ENCODE assay signal across 8 cellular contexts in the genomic region with DNA sequence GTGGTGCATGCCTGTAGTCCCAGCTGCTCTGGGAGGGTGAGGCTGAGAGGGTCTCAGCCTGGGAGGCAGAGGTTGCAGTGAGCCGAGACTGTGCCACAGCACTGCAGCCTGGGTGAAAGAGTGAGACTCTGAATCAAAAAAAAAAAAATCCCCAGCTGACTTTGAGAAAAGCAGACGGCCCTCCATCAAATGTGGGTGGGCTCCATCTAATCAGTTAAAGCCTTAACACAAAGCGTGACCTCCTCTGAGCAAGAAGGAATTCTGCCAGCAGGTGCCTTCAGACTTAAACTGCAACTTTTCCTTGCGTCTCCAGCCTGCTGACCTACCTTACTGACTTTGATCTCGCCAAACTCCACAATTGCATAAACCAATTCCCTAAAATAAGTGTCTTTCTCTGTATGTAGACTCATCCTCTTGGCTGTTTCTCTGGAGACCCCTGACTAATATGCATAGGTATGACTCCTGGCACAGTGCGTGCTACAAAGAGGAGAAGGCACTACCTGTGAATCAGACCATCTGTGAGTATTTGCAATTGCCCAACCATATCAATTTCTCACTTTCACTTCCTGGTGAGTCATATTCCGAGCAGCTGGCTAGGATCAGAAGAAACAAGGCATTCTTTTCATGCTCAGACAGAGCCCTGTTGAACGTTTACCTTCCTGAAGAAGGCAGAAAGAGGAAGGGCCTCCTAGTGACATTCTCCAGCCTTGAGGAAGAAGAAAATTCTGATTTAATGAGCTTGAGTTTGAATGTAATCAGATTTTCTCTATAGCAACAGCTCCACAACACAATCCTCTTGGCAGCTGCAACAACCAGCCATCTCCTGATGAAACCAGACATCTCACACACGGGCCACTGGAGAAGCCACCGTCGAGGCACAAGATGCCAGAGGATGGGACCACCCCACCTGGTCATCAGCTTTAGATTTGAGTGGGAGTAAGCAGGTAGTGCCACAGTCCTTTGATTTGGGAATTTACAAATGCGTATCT. TPM values are rescaled to one million over a fixed set of nuclear protein-coding genes. Genes with fewer than 3 reads are reported as not detected.
A peak's percentile ranks its signal among the peaks of the same experiment; 100 is the strongest.
DNase-seq lines count a peak whose midpoint lies in the region; ATAC-seq and TF ChIP-seq lines count a peak whose summit lies in the region.

No MANE protein-coding gene starts in this region.

- peaks cover 34% of the 10 kb centered on the region for H3K4me1 Mint-ChIP-seq in CD14-positive monocyte
- H3K4me1 Mint-ChIP-seq in activated T-cell treated with anti-CD3 and anti-CD28 coated beads, Interleukin-2, amount 50 U/mL, for 72 hours (ENCODE audit: low read depth), result peaks cover 45% of the 10 kb centered on the region

- WGBS in heart left ventricle, 4 donors, result 48 to 55% (median 51%) methylated on average over 12 of the region's 12 CpGs

- TF ChIP-seq CTCF in CD14-positive monocyte (IDR thresholded peaks at IDR 0.05), result no peak
- no peak for TF ChIP-seq CTCF in heart left ventricle (IDR thresholded peaks at IDR 0.05)

- peak overlapping the region in 6 of 12 donors; percentile 15 to 53 (median 38) for H3K27ac ChIP-seq in heart left ventricle
- peak overlapping the region in 15 of 21 experiments; percentile 9 to 77 (median 53) for H3K27ac ChIP-seq in skin epidermis

- peak overlapping the region; percentile 69 to 95 (median 92) for H3K27ac Mint-ChIP-seq in CD14-positive monocyte
- H3K27ac Mint-ChIP-seq in activated T-cell treated with anti-CD3 and anti-CD28 coated beads, Interleukin-2, amount 50 U/mL, for 72 hours, result peak overlapping the region; percentile 66

- peak; percentile 94 for ATAC-seq in GM19035 (IDR thresholded peaks at IDR 0.05; ENCODE audit: unreplicated experiment)
- ATAC-seq in HG03139 (IDR thresholded peaks at IDR 0.05; ENCODE audit: unreplicated experiment), result peak; percentile 85
- ATAC-seq in activated T-cell treated with anti-CD3 and anti-CD28 coated beads, Interleukin-2, amount 50 U/mL, for 72 hours (replicated peaks in 1 of 2), result peak; percentile 83 to 84
- ATAC-seq in heart left ventricle, result peak in 3 of 4 donors; percentile 53 to 77 (median 75)

- peaks cover 0 to 2% (median 0%) of the 10 kb centered on the region in 7 donors for H3K9me3 Mint-ChIP-seq in CD14-positive monocyte
- peaks cover 0 to 2% of the 10 kb centered on the region in 2 donors for H3K9me3 Mint-ChIP-seq in activated T-cell treated with anti-CD3 and anti-CD28 coated beads, Interleukin-2, amount 50 U/mL, for 72 hours

- peaks cover 3 to 38% (median 26%) of the 10 kb centered on the region in 12 donors for H3K4me1 ChIP-seq in heart left ventricle

- H3K27me3 ChIP-seq in heart left ventricle, result no peaks in the 10 kb centered on the region

- no peak overlapping the region for H3K4me3 ChIP-seq in heart left ventricle
- H3K4me3 ChIP-seq in skin epidermis, result no peak overlapping the region

- peak; percentile 77 for DNase-seq in CD14-positive monocyte (ENCODE audit: low spot score)
- DNase-seq in NCI-H460 (ENCODE audit: extremely low read depth, low read depth), result peak; percentile 86
- DNase-seq in activated T-cell treated with anti-CD3 and anti-CD28 coated beads, Interleukin-2, amount 50 U/mL, for 72 hours, result peak; percentile 71 to 75
- DNase-seq in heart left ventricle, result no peak
- no peak for DNase-seq in C1 segment of cervical spinal cord (lab: John Stamatoyannopoulos, UW)

- H3K27me3 Mint-ChIP-seq in CD14-positive monocyte (ENCODE audit: low read depth in 3 of 3), result peaks cover 0 to 2% (median 2%) of the 10 kb centered on the region in 3 donors
- no peaks in the 10 kb centered on the region for H3K27me3 Mint-ChIP-seq in activated T-cell treated with anti-CD3 and anti-CD28 coated beads, Interleukin-2, amount 50 U/mL, for 72 hours (ENCODE audit: low read depth)

- H3K4me3 Mint-ChIP-seq in CD14-positive monocyte, result peak overlapping the region in 1 of 2 donors; percentile 13
- peak overlapping the region; percentile 61 to 71 for H3K4me3 Mint-ChIP-seq in activated T-cell treated with anti-CD3 and anti-CD28 coated beads, Interleukin-2, amount 50 U/mL, for 72 hours

- peaks cover 0 to 3% of the 10 kb centered on the region in 2 donors for H3K36me3 Mint-ChIP-seq in CD14-positive monocyte
- H3K36me3 Mint-ChIP-seq in activated T-cell treated with anti-CD3 and anti-CD28 coated beads, Interleukin-2, amount 50 U/mL, for 72 hours (ENCODE audit: insufficient read depth in 2 of 2), result peaks cover 0 to 1% of the 10 kb centered on the region in 2 donors

- intact Hi-C loops in CD14-positive monocyte (cut with micrococcal nuclease), result no loop called here
- intact Hi-C loops in heart left ventricle (cut with DNase I), result no loop called here

- no peaks in the 10 kb centered on the region for H3K36me3 ChIP-seq in heart left ventricle

- TF ChIP-seq POLR2A in heart left ventricle (IDR thresholded peaks at IDR 0.05), result no peak

- peaks cover 0 to 10% (median 0%) of the 10 kb centered on the region in 12 donors for H3K9me3 ChIP-seq in heart left ventricle

RNA-seq across cellular contexts. Expression of gene CLMN, which starts 54.3 kb away (rescaled TPM):
- polyA plus RNA-seq in CD14-positive monocyte, result 10 to 100 TPM; 23.2 to 33.7 TPM
- total RNA-seq in NCI-H460 (2014; rRNA removed; shearing (Covaris generic)), result 6.8 and 9.0 TPM in 2 replicates
- 1.6 TPM in 2 replicates for polyA plus RNA-seq in NCI-H460 (2014; cell fraction: nucleus; rRNA removed)
- total RNA-seq in activated T-cell treated with anti-CD3 and anti-CD28 coated beads, Interleukin-2, amount 50 U/mL, for 72 hours, result 1 to 10 TPM; 2.5 to 3.0 TPM
- total RNA-seq in heart left ventricle, result 10 to 100 TPM in 1 of 9 donors, 1 to 10 TPM in 8; 4.6 to 10.2 (median 6.8) TPM
- polyA plus RNA-seq in heart left ventricle, result 1 to 10 TPM; 3.1 to 4.3 TPM

Comparison
In these comparisons a context has a peak if more than half of its experiments do, and no peak if none do; other contexts are left out.
1. DNase-seq: peak in CD14-positive monocyte (single experiment), NCI-H460 (single experiment) and activated T-cell treated with anti-CD3 and anti-CD28 coated beads, Interleukin-2, amount 50 U/mL, for 72 hours (2 of 2); none in heart left ventricle (0 of 5) and C1 segment of cervical spinal cord (0 of 14).
2. Peak in every context shown above with its lines, with median percentiles within 50 percentile points of each other: ATAC-seq.